Comparison of ENCODE assay signal across 7 cellular contexts in the genomic region with DNA sequence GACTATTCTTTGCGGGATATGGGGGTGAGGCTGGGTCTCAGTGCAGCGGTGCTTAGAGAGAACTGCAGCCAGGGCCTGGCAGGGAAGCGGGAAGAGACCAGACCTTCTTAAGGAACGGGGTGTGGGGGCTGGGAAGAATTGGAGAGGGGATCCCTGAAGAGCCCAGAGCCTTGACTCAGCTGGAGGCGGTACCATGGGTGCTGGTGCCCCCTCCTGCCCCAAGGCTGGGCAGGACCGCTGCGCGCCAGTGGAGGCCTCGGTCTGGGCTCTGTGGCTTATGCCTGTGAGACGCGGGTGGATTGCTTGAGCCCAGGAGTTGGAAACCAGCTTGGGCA. TPM values are rescaled to one million over a fixed set of nuclear protein-coding genes. Genes with fewer than 3 reads are reported as not detected.
A peak's percentile ranks its signal among the peaks of the same experiment; 100 is the strongest.
DNase-seq lines count a peak whose midpoint lies in the region.
"Had no signal": no experiment of that assay in that cellular context is flagged by ENCODE, and none has a peak within 500 bp of the region (broad histone marks: within the 10 kb centered on the region; RNA-seq: fewer than 3 reads in every experiment).

No MANE protein-coding gene starts in this region.

- peak overlapping the region; percentile 93 for H3K9ac ChIP-seq in mesenchymal stem cell (ENCODE audit: low read length)

- H2BK15ac ChIP-seq in mesenchymal stem cell (ENCODE audit: low read depth, poor library complexity, severe bottlenecking): peak overlapping the region; percentile 20

- POLR2A ChIA-PET in CD4-positive, alpha-beta memory T cell (lab: Charles Lee; ENCODE audit: partially characterized antibody): interaction anchor here (0.8 to 22.1 kb wide), 11 partner anchors 10 to 170 kb away, joined by 3 to 1807 read pairs (median 51); a partner anchor contains a TSS
- POLR2A ChIA-PET in activated CD4-positive, alpha-beta memory T cell treated with anti-CD3 and anti-CD28 coated beads, Interleukin-2, amount 10 ng/mL, durations not matched to agents 7 days and 5 days (lab: Charles Lee): interaction anchor here (1.8 to 11.8 kb wide), 6 partner anchors 11 to 76 kb away, joined by 6 to 1188 read pairs (median 95); a partner anchor contains a TSS

- no peaks in the 10 kb centered on the region for H3K27me3 ChIP-seq in CD4-positive, alpha-beta memory T cell (ENCODE audit: insufficient read depth, low read length)
- H3K27me3 ChIP-seq in mesenchymal stem cell (ENCODE audit: control insufficient read depth in 1 of 2, insufficient read depth in 1 of 2, low read length in 2 of 2): no peaks in the 10 kb centered on the region

- no peak overlapping the region for H4K91ac ChIP-seq in mesenchymal stem cell (ENCODE audit: low read length)

- no peak overlapping the region for H3K23ac ChIP-seq in mesenchymal stem cell (ENCODE audit: low read length in 2 of 2)

- H2BK5ac ChIP-seq in mesenchymal stem cell (ENCODE audit: low read depth, low read length, poor library complexity, severe bottlenecking): no peak overlapping the region

- no peak overlapping the region for H3K4ac ChIP-seq in mesenchymal stem cell (ENCODE audit: low read depth in 1 of 2, low read length in 2 of 2)

- no peaks in the 10 kb centered on the region for H3K36me3 ChIP-seq in CD4-positive, alpha-beta memory T cell (ENCODE audit: insufficient read depth, low read length)
- peaks cover 44 to 53% of the 10 kb centered on the region in 2 experiments for H3K36me3 ChIP-seq in mesenchymal stem cell (ENCODE audit: control insufficient read depth in 1 of 2, insufficient read depth in 2 of 2, low read depth in 1 of 2, low read length in 2 of 2)

- H3K4me3 Mint-ChIP-seq in CD4-positive, alpha-beta memory T cell: peak overlapping the region in 6 of 8 donors; percentile 17 to 67 (median 40)
- no peak overlapping the region for H3K4me3 Mint-ChIP-seq in activated CD4-positive, alpha-beta memory T cell treated with anti-CD3 and anti-CD28 coated beads, Interleukin-2, amount 10 ng/mL, durations not matched to agents 7 days and 5 days

- no peak overlapping the region for H3K4me2 ChIP-seq in mesenchymal stem cell (ENCODE audit: low read length, poor library complexity, severe bottlenecking)

- H3K27ac Mint-ChIP-seq in CD4-positive, alpha-beta memory T cell: peak overlapping the region; percentile 89 to 100 (median 98)
- H3K27ac Mint-ChIP-seq in activated CD4-positive, alpha-beta memory T cell treated with anti-CD3 and anti-CD28 coated beads, Interleukin-2, amount 10 ng/mL, durations not matched to agents 7 days and 5 days: peak overlapping the region; percentile 93

- 98% methylated on average over 11 of the region's 11 CpGs for WGBS in mesenchymal stem cell

- CTCF ChIA-PET in CD4-positive, alpha-beta memory T cell (lab: Charles Lee; ENCODE audit: partially characterized antibody): interaction anchor here (0.6 to 18.5 kb wide), 5 partner anchors 10 to 73 kb away, joined by 3 to 774 read pairs (median 32); a partner anchor contains a TSS
- CTCF ChIA-PET in activated CD4-positive, alpha-beta memory T cell treated with anti-CD3 and anti-CD28 coated beads, Interleukin-2, amount 10 ng/mL, durations not matched to agents 7 days and 5 days (lab: Charles Lee): interaction anchor here (5.7 to 11.2 kb wide), 2 partner anchors 19 to 26 kb away, joined by 42 to 465 read pairs; no protein-coding TSS in a partner anchor

- H3K9me3 Mint-ChIP-seq in CD4-positive, alpha-beta memory T cell: peaks cover 0 to 8% (median 0%) of the 10 kb centered on the region in 8 donors
- no peaks in the 10 kb centered on the region for H3K9me3 Mint-ChIP-seq in activated CD4-positive, alpha-beta memory T cell treated with anti-CD3 and anti-CD28 coated beads, Interleukin-2, amount 10 ng/mL, durations not matched to agents 7 days and 5 days

- H2BK120ac ChIP-seq in mesenchymal stem cell (ENCODE audit: low read depth, low read length): no peak overlapping the region

- no peak overlapping the region for H2AFZ ChIP-seq in mesenchymal stem cell (ENCODE audit: low read depth, low read length)

- no peaks in the 10 kb centered on the region for H3K9me3 ChIP-seq in CD4-positive, alpha-beta memory T cell (ENCODE audit: control insufficient read depth in 1 of 2, low read length in 2 of 2)
- H3K9me3 ChIP-seq in mesenchymal stem cell (ENCODE audit: control insufficient read depth, low read length): no peaks in the 10 kb centered on the region

- H3K18ac ChIP-seq in mesenchymal stem cell (ENCODE audit: low read depth in 1 of 2, low read length in 2 of 2): no peak overlapping the region

- H3K4me3 ChIP-seq in CD4-positive, alpha-beta memory T cell (ENCODE audit: low read length in 2 of 2): no peak overlapping the region
- H3K4me3 ChIP-seq in mesenchymal stem cell (ENCODE audit: insufficient read depth in 1 of 2, low read depth in 1 of 2, low read length in 2 of 2): peak overlapping the region in 1 of 2 experiments; percentile 30

- peaks cover 27 to 68% (median 49%) of the 10 kb centered on the region in 4 donors for H3K4me1 Mint-ChIP-seq in CD4-positive, alpha-beta memory T cell
- peaks cover 49% of the 10 kb centered on the region for H3K4me1 Mint-ChIP-seq in activated CD4-positive, alpha-beta memory T cell treated with anti-CD3 and anti-CD28 coated beads, Interleukin-2, amount 10 ng/mL, durations not matched to agents 7 days and 5 days

- H3K79me1 ChIP-seq in mesenchymal stem cell (replicated peaks; ENCODE audit: low read length, poor library complexity, severe bottlenecking): peaks cover 11% of the 10 kb centered on the region

- H3K4me1 ChIP-seq in CD4-positive, alpha-beta memory T cell (ENCODE audit: insufficient read depth, low read length): peaks cover 49% of the 10 kb centered on the region
- H3K4me1 ChIP-seq in mesenchymal stem cell (ENCODE audit: control insufficient read depth, insufficient read depth, low read depth, low read length): peaks cover 42% of the 10 kb centered on the region

- H2BK12ac ChIP-seq in mesenchymal stem cell (ENCODE audit: low read length in 2 of 2): peak overlapping the region in 1 of 2 experiments; percentile 74

- H3K27ac ChIP-seq in CD4-positive, alpha-beta memory T cell (ENCODE audit: low read depth, low read length): no peak overlapping the region
- H3K27ac ChIP-seq in mesenchymal stem cell (ENCODE audit: low read length, poor library complexity, severe bottlenecking): peak overlapping the region; percentile 47

- DNase-seq in CD4-positive, alpha-beta memory T cell: no peak
- DNase-seq in activated CD4-positive, alpha-beta memory T cell treated with anti-CD3 and anti-CD28 coated beads, Interleukin-2, amount 10 ng/mL, durations not matched to agents 7 days and 5 days: no peak
- no peak for DNase-seq in mesenchymal stem cell
- no peak for DNase-seq in NCI-H2227 treated with DMSO at 0.1 percent for 48 hours (lab: John Stamatoyannopoulos, UW)
- DNase-seq in AG08395 (ENCODE audit: low spot score): no peak
- DNase-seq in mucosa of gallbladder (ENCODE audit: low spot score): no peak

- no peaks in the 10 kb centered on the region for H3K27me3 Mint-ChIP-seq in CD4-positive, alpha-beta memory T cell
- H3K27me3 Mint-ChIP-seq in activated CD4-positive, alpha-beta memory T cell treated with anti-CD3 and anti-CD28 coated beads, Interleukin-2, amount 10 ng/mL, durations not matched to agents 7 days and 5 days: no peaks in the 10 kb centered on the region

- H2AK5ac ChIP-seq in mesenchymal stem cell (ENCODE audit: low read length, severe bottlenecking): no peak overlapping the region

- peaks cover 0 to 22% of the 10 kb centered on the region in 2 donors for H3K36me3 Mint-ChIP-seq in CD4-positive, alpha-beta memory T cell
- H3K36me3 Mint-ChIP-seq in activated CD4-positive, alpha-beta memory T cell treated with anti-CD3 and anti-CD28 coated beads, Interleukin-2, amount 10 ng/mL, durations not matched to agents 7 days and 5 days (ENCODE audit: low read depth): peaks cover 3% of the 10 kb centered on the region

- intact Hi-C loops in CD4-positive, alpha-beta memory T cell (cut with micrococcal nuclease): no loop called here

- no peak overlapping the region for H3K14ac ChIP-seq in mesenchymal stem cell (ENCODE audit: low read length in 2 of 2)

- peak overlapping the region; percentile 47 for H4K8ac ChIP-seq in mesenchymal stem cell (ENCODE audit: low read length)

RNA-seq across cellular contexts. Expression of a gene that starts 1.3 kb away (rescaled TPM):
- total RNA-seq in CD4-positive, alpha-beta memory T cell: not detected
- not detected for polyA plus RNA-seq in CD4-positive, alpha-beta memory T cell
- not detected for total RNA-seq in activated CD4-positive, alpha-beta memory T cell treated with anti-CD3 and anti-CD28 coated beads, Interleukin-2, amount 10 ng/mL, durations not matched to agents 7 days and 5 days
- not detected for polyA plus RNA-seq in mesenchymal stem cell (2013, experiment 1 of 2)
- not detected for polyA plus RNA-seq in mesenchymal stem cell (2013, experiment 2 of 2)
- not detected for total RNA-seq in mucosa of gallbladder
- total RNA-seq: SK-MEL-5 had no signal

RNA-seq across cellular contexts. Expression of a gene that starts 1.5 kb away (rescaled TPM):
- total RNA-seq in CD4-positive, alpha-beta memory T cell: 100 to 1,000 TPM; 423 to 425 TPM
- polyA plus RNA-seq in CD4-positive, alpha-beta memory T cell: 100 to 1,000 TPM; 155 to 244 TPM
- 100 to 1,000 TPM; 141 TPM for total RNA-seq in activated CD4-positive, alpha-beta memory T cell treated with anti-CD3 and anti-CD28 coated beads, Interleukin-2, amount 10 ng/mL, durations not matched to agents 7 days and 5 days
- polyA plus RNA-seq in mesenchymal stem cell (2013, experiment 1 of 2): 186 TPM
- 188 TPM for polyA plus RNA-seq in mesenchymal stem cell (2013, experiment 2 of 2)
- total RNA-seq in mucosa of gallbladder: 265 TPM

RNA-seq across cellular contexts. Expression of a gene that starts 8.9 kb away (rescaled TPM):
- 100 to 1,000 TPM; 189 to 199 TPM for total RNA-seq in CD4-positive, alpha-beta memory T cell
- polyA plus RNA-seq in CD4-positive, alpha-beta memory T cell: 100 to 1,000 TPM; 126 to 325 TPM
- 100 to 1,000 TPM; 295 to 299 TPM for total RNA-seq in activated CD4-positive, alpha-beta memory T cell treated with anti-CD3 and anti-CD28 coated beads, Interleukin-2, amount 10 ng/mL, durations not matched to agents 7 days and 5 days
- 0.73 TPM for polyA plus RNA-seq in mesenchymal stem cell (2013, experiment 1 of 2)
- polyA plus RNA-seq in mesenchymal stem cell (2013, experiment 2 of 2): 1.2 TPM
- total RNA-seq in mucosa of gallbladder: 66.4 TPM
- total RNA-seq: SK-MEL-5 had no signal

RNA-seq across cellular contexts. Expression of a gene that starts 14.5 kb away (rescaled TPM):
- 10 to 100 TPM; 32.2 to 33.0 TPM for total RNA-seq in CD4-positive, alpha-beta memory T cell
- 1 to 10 TPM in 1 of 2 donors, under 1 TPM in 1; 0.16 to 1.1 TPM for polyA plus RNA-seq in CD4-positive, alpha-beta memory T cell
- total RNA-seq in activated CD4-positive, alpha-beta memory T cell treated with anti-CD3 and anti-CD28 coated beads, Interleukin-2, amount 10 ng/mL, durations not matched to agents 7 days and 5 days: 10 to 100 TPM; 33.9 to 34.6 TPM
- 119 TPM for polyA plus RNA-seq in mesenchymal stem cell (2013, experiment 1 of 2)
- polyA plus RNA-seq in mesenchymal stem cell (2013, experiment 2 of 2): 111 TPM
- total RNA-seq in mucosa of gallbladder: 153 TPM

RNA-seq across cellular contexts. Expression of a gene that starts 27.9 kb away (rescaled TPM):
- total RNA-seq in CD4-positive, alpha-beta memory T cell: 100 to 1,000 TPM; 187 to 190 TPM
- polyA plus RNA-seq in CD4-positive, alpha-beta memory T cell: 10 to 100 TPM; 28.4 to 35.8 TPM
- 100 to 1,000 TPM; 206 to 207 TPM for total RNA-seq in activated CD4-positive, alpha-beta memory T cell treated with anti-CD3 and anti-CD28 coated beads, Interleukin-2, amount 10 ng/mL, durations not matched to agents 7 days and 5 days
- polyA plus RNA-seq in mesenchymal stem cell (2013, experiment 1 of 2): 22.7 TPM
- polyA plus RNA-seq in mesenchymal stem cell (2013, experiment 2 of 2): 20.2 TPM
- total RNA-seq in mucosa of gallbladder: 30.5 TPM
